ENCODE assay signal across 8 cellular contexts in genomic region chr20:31740208-31740607, GRCh38. TPM values are rescaled to one million over a fixed set of nuclear protein-coding genes. Genes with fewer than 3 reads are reported as not detected.
DNase-seq lines count a peak whose midpoint lies in the region; ATAC-seq and TF ChIP-seq lines count a peak whose summit lies in the region.

No MANE protein-coding gene starts in this region.

- H3K4me3 ChIP-seq in OCI-LY7 (ENCODE audit: low read depth, low read length, poor library complexity, severe bottlenecking): peak overlapping the region; percentile 77
- peak overlapping the region; percentile 67 for H3K4me3 ChIP-seq in epithelial cell of proximal tubule (ENCODE audit: low read depth, low read length)
- peak overlapping the region; percentile 76 for H3K4me3 ChIP-seq in suprapubic skin

- intact Hi-C loops in OCI-LY7 (cut with micrococcal nuclease; ENCODE audit: unreplicated experiment): no loop called here
- intact Hi-C loops in Calu3 (cut with micrococcal nuclease; ENCODE audit: unreplicated experiment): no loop called here

- WGBS in suprapubic skin: 16% methylated on average over 1 of the region's 1 CpG

- POLR2A ChIA-PET in OCI-LY7 (lab: Charles Lee): interaction anchor here (0.9 to 1.2 kb wide), 3 partner anchors 16 to 64 kb away, joined by 4 read pairs; partner anchors contain the start of gene BCL2L1

- peak; percentile 28 to 76 for ATAC-seq in activated naive CD4-positive, alpha-beta T cell treated with anti-CD3 and anti-CD28 coated beads, Interleukin-2, amount 50 U/mL, for 72 hours

- H3K27ac Mint-ChIP-seq in activated naive CD4-positive, alpha-beta T cell treated with anti-CD3 and anti-CD28 coated beads, Interleukin-2, amount 50 U/mL, for 72 hours: no peak overlapping the region
- no peak overlapping the region for H3K27ac Mint-ChIP-seq in Calu3 (ENCODE audit: unreplicated experiment)

- H3K9me3 ChIP-seq in OCI-LY7 (ENCODE audit: low read length): no peaks in the 10 kb centered on the region
- H3K9me3 ChIP-seq in suprapubic skin: no peaks in the 10 kb centered on the region

- no peaks in the 10 kb centered on the region for H3K9me3 Mint-ChIP-seq in activated naive CD4-positive, alpha-beta T cell treated with anti-CD3 and anti-CD28 coated beads, Interleukin-2, amount 50 U/mL, for 72 hours
- H3K9me3 Mint-ChIP-seq in Calu3 (ENCODE audit: low read depth, unreplicated experiment): no peaks in the 10 kb centered on the region

- H3K4me2 ChIP-seq in OCI-LY7 (ENCODE audit: low read length): peak overlapping the region; percentile 88

- no peaks in the 10 kb centered on the region for H3K27me3 Mint-ChIP-seq in Calu3 (ENCODE audit: unreplicated experiment)

- DNase-seq in activated naive CD4-positive, alpha-beta T cell treated with anti-CD3 and anti-CD28 coated beads, Interleukin-2, amount 50 U/mL, for 72 hours (ENCODE audit: low spot score in 2 of 2): no peak
- no peak for DNase-seq in activated naive CD4-positive, alpha-beta T cell treated with Interleukin-2 at 50 U/mL for 16 hours
- DNase-seq in OCI-LY7 (ENCODE audit: low spot score): peak; percentile 43
- no peak for DNase-seq in epithelial cell of proximal tubule (ENCODE audit: low read depth)
- DNase-seq in suprapubic skin (ENCODE audit: low spot score in 2 of 2): no peak
- no peak for DNase-seq in Calu3
- DNase-seq in 8988T: no peak
- no peak for DNase-seq in Ammon's horn (ENCODE audit: low spot score)

- H3K4me1 ChIP-seq in OCI-LY7 (ENCODE audit: insufficient read depth, low read length, poor library complexity, severe bottlenecking) (peaks cover 24% of the 10 kb centered on the region), suprapubic skin (peaks cover 9% of the 10 kb centered on the region)

- peaks cover 20% of the 10 kb centered on the region for H3K4me1 Mint-ChIP-seq in Calu3 (ENCODE audit: low read depth, unreplicated experiment)

- H3K36me3 ChIP-seq in OCI-LY7 (ENCODE audit: insufficient read depth, low read length): peaks cover 47% of the 10 kb centered on the region
- H3K36me3 ChIP-seq in suprapubic skin: no peaks in the 10 kb centered on the region

- TF ChIP-seq CTCF in OCI-LY7 (conservative IDR thresholded peaks at IDR 0.05; ENCODE audit: low read length) (no peak), epithelial cell of proximal tubule (conservative IDR thresholded peaks at IDR 0.05; ENCODE audit: low read depth, low read length) (no peak), suprapubic skin (IDR thresholded peaks at IDR 0.05) (no peak), Calu3 (IDR thresholded peaks at IDR 0.05; ENCODE audit: unreplicated experiment) (no peak)

- H3K79me2 ChIP-seq in OCI-LY7 (ENCODE audit: insufficient read depth, low read depth, low read length): peaks cover 58% of the 10 kb centered on the region

- H3K27ac ChIP-seq in OCI-LY7 (ENCODE audit: low read depth, low read length, poor library complexity, severe bottlenecking) (peak overlapping the region; percentile 65), suprapubic skin (no peak overlapping the region)

- CTCF ChIA-PET in OCI-LY7 (lab: Charles Lee; ENCODE audit: unreplicated experiment): interaction anchor here (0.5 to 2.0 kb wide), 2 partner anchors 17 to 173 kb away, joined by 3 to 6 read pairs; no protein-coding TSS in a partner anchor
- CTCF ChIA-PET in Calu3 (lab: Charles Lee): interaction anchor here (0.5 to 5.0 kb wide), 8 partner anchors 11 to 178 kb away, joined by 3 to 25 read pairs (median 4); partner anchors contain the start of gene BCL2L1

- no TSS peak for BruUV-seq in OCI-LY7 (replicated peaks; lab: Mats Ljungman, UMichigan)
- no TSS peak for BruUV-seq in Calu3 (replicated peaks; lab: Mats Ljungman, UMichigan)

- no peak overlapping the region for H2AFZ ChIP-seq in OCI-LY7 (ENCODE audit: low read length)

- no peak overlapping the region for H3K4me3 Mint-ChIP-seq in Calu3 (ENCODE audit: low read depth, unreplicated experiment)

- H3K9me2 ChIP-seq in OCI-LY7 (ENCODE audit: insufficient read depth, low read length): no peaks in the 10 kb centered on the region

- peaks cover 11% of the 10 kb centered on the region; the same call in 1 of the 2 replicates for H4K20me1 ChIP-seq in OCI-LY7 (ENCODE audit: insufficient read depth, low read length)

- TF ChIP-seq POLR2A in suprapubic skin (IDR thresholded peaks at IDR 0.05): no peak

- H3K27me3 ChIP-seq in suprapubic skin: no peaks in the 10 kb centered on the region

- H3K36me3 Mint-ChIP-seq in activated naive CD4-positive, alpha-beta T cell treated with anti-CD3 and anti-CD28 coated beads, Interleukin-2, amount 50 U/mL, for 72 hours: peaks cover 0 to 12% of the 10 kb centered on the region in 2 donors
- H3K36me3 Mint-ChIP-seq in Calu3 (ENCODE audit: insufficient read depth, unreplicated experiment): peaks cover 12% of the 10 kb centered on the region

- no peak for TF ChIP-seq EP300 in suprapubic skin (IDR thresholded peaks at IDR 0.05)

RNA-seq across cellular contexts. Expression of gene TPX2, which starts 1.1 kb away (rescaled TPM):
- 100 to 1,000 TPM; 123 to 215 TPM for total RNA-seq in activated naive CD4-positive, alpha-beta T cell treated with anti-CD3 and anti-CD28 coated beads, Interleukin-2, amount 50 U/mL, for 72 hours
- 121 and 134 TPM in 2 replicates for total RNA-seq in OCI-LY7 (2014; rRNA removed; shearing (Covaris generic))
- 173 and 183 TPM in 2 replicates for total RNA-seq in OCI-LY7 (2022)
- 126 and 147 TPM in 2 replicates for total RNA-seq in epithelial cell of proximal tubule
- total RNA-seq in suprapubic skin: 10 to 100 TPM in 2 of 4 donors, 1 to 10 TPM in 2; 4.4 to 11.2 (median 9.7) TPM
- 157 and 179 TPM in 2 replicates for total RNA-seq in Calu3 (2022)

RNA-seq across cellular contexts. Expression of gene BCL2L1, which starts 17.5 kb away (rescaled TPM):
- total RNA-seq in activated naive CD4-positive, alpha-beta T cell treated with anti-CD3 and anti-CD28 coated beads, Interleukin-2, amount 50 U/mL, for 72 hours: 100 to 1,000 TPM in 1 of 2 donors, 10 to 100 TPM in 1; 86.6 to 143 TPM
- total RNA-seq in OCI-LY7 (2014; rRNA removed; shearing (Covaris generic)): 83.2 and 88.8 TPM in 2 replicates
- total RNA-seq in OCI-LY7 (2022) (64.2 and 71.5 TPM in 2 replicates), epithelial cell of proximal tubule (197 and 209 TPM in 2 replicates), suprapubic skin (100 to 1,000 TPM; 104 to 120 (median 107) TPM), Calu3 (2022) (290 and 321 TPM in 2 replicates)

Comparison
In these comparisons a context has a peak if more than half of its experiments do, and no peak if none do; other contexts are left out.
1. RNA of gene TPX2, which starts 1.1 kb away (total RNA-seq): 123 to 215 TPM in activated naive CD4-positive, alpha-beta T cell treated with anti-CD3 and anti-CD28 coated beads, Interleukin-2, amount 50 U/mL, for 72 hours, 157 to 179 TPM in Calu3, 121 to 183 TPM in OCI-LY7 and 126 to 147 TPM in epithelial cell of proximal tubule; 4.4 to 11.2 TPM in suprapubic skin; every median in the first group is over 4 times any median in the second.
2. Peak in every context shown above with its lines, with median percentiles within 50 percentile points of each other: H3K4me3 ChIP-seq.